Comparison of ENCODE assay signal across 1 cellular context in the genomic region with DNA sequence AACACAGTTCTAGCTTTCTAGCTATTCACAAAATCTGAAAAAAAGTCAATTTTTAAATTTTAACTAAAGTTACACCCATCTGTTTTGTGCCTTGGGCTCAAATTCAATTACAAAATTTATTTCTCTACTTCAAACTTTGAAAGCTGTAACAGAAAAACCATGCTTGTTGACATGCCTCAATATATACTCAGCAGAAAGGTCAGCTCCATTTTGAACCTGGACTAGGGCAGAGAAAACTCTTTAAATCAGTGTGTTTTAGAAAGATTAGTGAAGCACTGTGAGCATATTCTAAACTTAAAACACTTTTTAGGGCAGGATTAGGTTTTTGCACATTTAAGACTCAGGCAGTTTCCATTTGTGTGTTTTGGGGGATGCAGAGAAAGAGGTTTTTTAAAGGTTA.
TF ChIP-seq lines count a peak whose summit lies in the region.

No MANE protein-coding gene starts in this region.

TF ChIP-seq in IMR-90, 13 proteins besides CTCF, POLR2A, EP300 and RAD21:
- no peak for TF ChIP-seq NFE2L2 (IDR thresholded peaks at IDR 0.05; ENCODE audit: low read depth, low read length)
- TF ChIP-seq MXI1 (IDR thresholded peaks at IDR 0.05; ENCODE audit: borderline replicate concordance, low read depth, low read length), result no peak
- TF ChIP-seq, protein P1, sequence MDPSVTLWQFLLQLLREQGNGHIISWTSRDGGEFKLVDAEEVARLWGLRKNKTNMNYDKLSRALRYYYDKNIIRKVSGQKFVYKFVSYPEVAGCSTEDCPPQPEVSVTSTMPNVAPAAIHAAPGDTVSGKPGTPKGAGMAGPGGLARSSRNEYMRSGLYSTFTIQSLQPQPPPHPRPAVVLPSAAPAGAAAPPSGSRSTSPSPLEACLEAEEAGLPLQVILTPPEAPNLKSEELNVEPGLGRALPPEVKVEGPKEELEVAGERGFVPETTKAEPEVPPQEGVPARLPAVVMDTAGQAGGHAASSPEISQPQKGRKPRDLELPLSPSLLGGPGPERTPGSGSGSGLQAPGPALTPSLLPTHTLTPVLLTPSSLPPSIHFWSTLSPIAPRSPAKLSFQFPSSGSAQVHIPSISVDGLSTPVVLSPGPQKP (IDR thresholded peaks at IDR 0.05; ENCODE audit: borderline replicate concordance, low read depth, low read length), result no peak
- TF ChIP-seq MAFK (IDR thresholded peaks at IDR 0.05; ENCODE audit: low read depth, low read length), result no peak
- TF ChIP-seq MAZ (IDR thresholded peaks at IDR 0.05; ENCODE audit: borderline replicate concordance, low read depth, low read length), result no peak
- TF ChIP-seq RFX5 (IDR thresholded peaks at IDR 0.05; ENCODE audit: low read depth, low read length), result no peak
- TF ChIP-seq, protein P2, sequence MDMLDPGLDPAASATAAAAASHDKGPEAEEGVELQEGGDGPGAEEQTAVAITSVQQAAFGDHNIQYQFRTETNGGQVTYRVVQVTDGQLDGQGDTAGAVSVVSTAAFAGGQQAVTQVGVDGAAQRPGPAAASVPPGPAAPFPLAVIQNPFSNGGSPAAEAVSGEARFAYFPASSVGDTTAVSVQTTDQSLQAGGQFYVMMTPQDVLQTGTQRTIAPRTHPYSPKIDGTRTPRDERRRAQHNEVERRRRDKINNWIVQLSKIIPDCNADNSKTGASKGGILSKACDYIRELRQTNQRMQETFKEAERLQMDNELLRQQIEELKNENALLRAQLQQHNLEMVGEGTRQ (IDR thresholded peaks at IDR 0.05; ENCODE audit: low read depth, low read length), result no peak
- no peak for TF ChIP-seq FOS (IDR thresholded peaks at IDR 0.05; ENCODE audit: low read depth, low read length)
- no peak for TF ChIP-seq BHLHE40 (IDR thresholded peaks at IDR 0.05; ENCODE audit: low read depth, low read length)
- no peak for TF ChIP-seq RCOR1 (IDR thresholded peaks at IDR 0.05; ENCODE audit: insufficient replicate concordance, low read length)
- no peak for TF ChIP-seq SMC3 (IDR thresholded peaks at IDR 0.05; ENCODE audit: low read depth, low read length)
- no peak for TF ChIP-seq CEBPB (IDR thresholded peaks at IDR 0.05; ENCODE audit: low read depth, low read length)
- TF ChIP-seq CHD1 (IDR thresholded peaks at IDR 0.05; ENCODE audit: low read depth, low read length), result no peak
